ENCODE assay signal across 8 cellular contexts in genomic region chr9:6566409-6567139, GRCh38.
A peak's percentile ranks its signal among the peaks of the same experiment; 100 is the strongest.
DNase-seq lines count a peak whose midpoint lies in the region; ATAC-seq and TF ChIP-seq lines count a peak whose summit lies in the region.

No MANE protein-coding gene starts in this region.

- WGBS in hepatocyte (ENCODE audit: low lambda C conversion rate, missing lambda C conversion rate) = 84% methylated on average over 10 of the region's 10 CpGs
- WGBS in neuronal stem cell (ENCODE audit: extremely low coverage in 2 of 2, insufficient read length in 2 of 2, insufficient replicate concordance in 1 of 2), 2 donors = no CpG with 5 or more reads among the region's 10 CpGs

- no peak overlapping the region for H4K91ac ChIP-seq in neuronal stem cell (ENCODE audit: low read depth, low read length, poor library complexity)

- H3K14ac ChIP-seq in neuronal stem cell (ENCODE audit: low read length) = no peak overlapping the region

- no peak overlapping the region for H2AFZ ChIP-seq in hepatocyte
- no peak overlapping the region for H2AFZ ChIP-seq in neuronal stem cell (ENCODE audit: low read length)

- no peak overlapping the region for H2BK5ac ChIP-seq in neuronal stem cell (ENCODE audit: low read length)

- H2BK120ac ChIP-seq in neuronal stem cell (ENCODE audit: low read depth, low read length) = no peak overlapping the region

- ATAC-seq in HG02852 (IDR thresholded peaks at IDR 0.05; ENCODE audit: unreplicated experiment) = peak; percentile 87

- no peak overlapping the region for H3K23ac ChIP-seq in neuronal stem cell (ENCODE audit: low read depth, low read length, poor library complexity)

- H2BK12ac ChIP-seq in neuronal stem cell (ENCODE audit: low read length) = no peak overlapping the region

- no peak overlapping the region for H3K27ac ChIP-seq in hepatocyte
- H3K27ac ChIP-seq in neuronal stem cell (replicated peaks; ENCODE audit: low read length) = no peak overlapping the region

- H3K27me3 ChIP-seq in BE2C (no peaks in the 10 kb centered on the region), hepatocyte (no peaks in the 10 kb centered on the region), neuronal stem cell (ENCODE audit: control insufficient read depth in 3 of 3, insufficient read depth in 3 of 3, low read depth in 1 of 3, low read length in 3 of 3) (no peaks in the 10 kb centered on the region)

- no peak overlapping the region for H4K8ac ChIP-seq in neuronal stem cell (ENCODE audit: low read depth, low read length)

- H3K36me3 ChIP-seq in BE2C (no peaks in the 10 kb centered on the region), hepatocyte (replicated peaks; ENCODE audit: insufficient read depth, low read depth) (no peaks in the 10 kb centered on the region), neuronal stem cell (replicated peaks in 1 of 2; ENCODE audit: control insufficient read depth in 2 of 2, insufficient read depth in 2 of 2, low read length in 2 of 2) (peaks cover 12 to 80% of the 10 kb centered on the region in 2 donors)

- H4K20me1 ChIP-seq in hepatocyte (ENCODE audit: insufficient read depth, poor library complexity, severe bottlenecking) = no peaks in the 10 kb centered on the region

- no peaks in the 10 kb centered on the region for H3K79me1 ChIP-seq in neuronal stem cell (ENCODE audit: low read depth, low read length)

- no peaks in the 10 kb centered on the region for H3K9me3 ChIP-seq in BE2C
- no peaks in the 10 kb centered on the region for H3K9me3 ChIP-seq in hepatocyte (ENCODE audit: low read depth)
- H3K9me3 ChIP-seq in neuronal stem cell (replicated peaks in 1 of 2; ENCODE audit: control insufficient read depth in 2 of 2, insufficient read depth in 1 of 2, low read depth in 1 of 2, low read length in 2 of 2) = no peaks in the 10 kb centered on the region

- peak; percentile 16 for DNase-seq in BE2C
- DNase-seq in activated CD4-positive, alpha-beta T cell treated with anti-CD3 and anti-CD28 coated beads, Interleukin-2, amount 50 U/mL, for 4 hours = peak; percentile 4 to 10
- DNase-seq in hepatocyte (ENCODE audit: low spot score) = peak; percentile 27
- no peak for DNase-seq in OCI-M2 (lab: John Stamatoyannopoulos, UW; ENCODE audit: unreplicated experiment)
- no peak for DNase-seq in NCI-H2196 treated with DMSO at 0.1 percent for 48 hours (lab: John Stamatoyannopoulos, UW; ENCODE audit: unreplicated experiment)
- no peak for DNase-seq in neuronal stem cell (ENCODE audit: low spot score)
- no peak for DNase-seq in NCI-H2107 treated with DMSO at 0.1 percent for 48 hours (lab: John Stamatoyannopoulos, UW; ENCODE audit: unreplicated experiment)

- H3K4ac ChIP-seq in neuronal stem cell (ENCODE audit: low read length) = no peak overlapping the region

- H3K79me2 ChIP-seq in hepatocyte = no peaks in the 10 kb centered on the region

- H3K4me1 ChIP-seq in BE2C = peaks cover 5% of the 10 kb centered on the region; the same call in 1 of the 2 replicates
- H3K4me1 ChIP-seq in hepatocyte (ENCODE audit: insufficient read depth) = no peaks in the 10 kb centered on the region
- peaks cover 0 to 2% of the 10 kb centered on the region in 2 donors for H3K4me1 ChIP-seq in neuronal stem cell (ENCODE audit: control insufficient read depth in 2 of 2, insufficient read depth in 1 of 2, low read depth in 1 of 2, low read length in 2 of 2)

- TF ChIP-seq CTCF in BE2C (IDR thresholded peaks at IDR 0.05; ENCODE audit: low read depth, low read length) = no peak
- TF ChIP-seq CTCF in hepatocyte (IDR thresholded peaks at IDR 0.05; ENCODE audit: poor library complexity) = no peak

- H3K4me2 ChIP-seq in hepatocyte = no peak overlapping the region
- no peak overlapping the region for H3K4me2 ChIP-seq in neuronal stem cell (ENCODE audit: insufficient read depth, low read length, poor library complexity, severe bottlenecking)

- H3K9ac ChIP-seq in neuronal stem cell (ENCODE audit: low read depth, low read length, poor library complexity) = no peak overlapping the region

- no peaks in the 10 kb centered on the region for H3K9me2 ChIP-seq in hepatocyte (replicated peaks; ENCODE audit: insufficient read depth)

- H3K18ac ChIP-seq in neuronal stem cell (ENCODE audit: low read length) = no peak overlapping the region

- no peak overlapping the region for H2AK5ac ChIP-seq in neuronal stem cell (ENCODE audit: low read depth, low read length)

- H3K4me3 ChIP-seq in BE2C (ENCODE audit: low read depth, low read length) (no peak overlapping the region), hepatocyte (no peak overlapping the region), neuronal stem cell (ENCODE audit: low read length in 2 of 2) (no peak overlapping the region)

- no peak overlapping the region for H2BK15ac ChIP-seq in neuronal stem cell (ENCODE audit: low read length)

Comparison
In these comparisons a context has a peak if more than half of its experiments do, and no peak if none do; other contexts are left out.
1. DNase-seq: peak in BE2C (single experiment), activated CD4-positive, alpha-beta T cell treated with anti-CD3 and anti-CD28 coated beads, Interleukin-2, amount 50 U/mL, for 4 hours (2 of 2) and hepatocyte (single experiment); none in OCI-M2 (single experiment), NCI-H2196 treated with DMSO at 0.1 percent for 48 hours (single experiment), neuronal stem cell (single experiment) and NCI-H2107 treated with DMSO at 0.1 percent for 48 hours (single experiment).